In genomic region chr3:116367761-116368395, GRCh38 we compare ENCODE assay signal across 18 cellular contexts.
DNase-seq lines count a peak whose midpoint lies in the region; ATAC-seq, FAIRE-seq and TF ChIP-seq lines count a peak whose summit lies in the region.
"Had no signal": no experiment of that assay in that cellular context is flagged by ENCODE, and none has a peak within 500 bp of the region (broad histone marks: within the 10 kb centered on the region; RNA-seq: fewer than 3 reads in every experiment).

No MANE protein-coding gene starts in this region.

- H3K79me2 ChIP-seq in GM12878 (ENCODE audit: control insufficient read depth, insufficient read depth, low read length) = no peaks in the 10 kb centered on the region
- H3K79me2 ChIP-seq in MM.1S (ENCODE audit: low read length) = no peaks in the 10 kb centered on the region

- H3K27ac ChIP-seq in GM12878 (ENCODE audit: control insufficient read depth, insufficient read depth) (no peak overlapping the region), MM.1S (ENCODE audit: low read length) (no peak overlapping the region)
- H3K27ac ChIP-seq: 22Rv1; BLaER1 treated with 17β-estradiol and CSF1 and Interleukin-3, amounts not matched to agents 10 nM and 100 nM had no signal

- DNase-seq in G401 (ENCODE audit: low spot score) = peak; percentile 72
- DNase-seq in GM12878 (ENCODE audit: low read depth, low spot score) = no peak
- peak; percentile 13 for DNase-seq in renal cortical epithelial cell (ENCODE audit: low read depth)
- DNase-seq in retina = no peak
- no peak for DNase-seq in MM.1S
- DNase-seq in BE2C = no peak
- DNase-seq: CD8-positive, alpha-beta T cell; DMS 273 treated with DMSO at 0.1 percent for 48 hours; DMS53; DND-41; EL; GOT3; H9; KBM-7 had no signal

- H3K4me2 ChIP-seq in GM12878 (ENCODE audit: control insufficient read depth, insufficient read depth) = no peak overlapping the region
- no peak overlapping the region for H3K4me2 ChIP-seq in MM.1S (ENCODE audit: low read depth, low read length)
- H3K4me2 ChIP-seq: BLaER1 treated with 17β-estradiol and CSF1 and Interleukin-3, amounts not matched to agents 10 nM and 100 nM had no signal

- H3K4me3 ChIP-seq in GM12878 (no peak overlapping the region), endocrine pancreas (ENCODE audit: control insufficient read depth, insufficient read depth, low read length) (peak overlapping the region; percentile 19), MM.1S (ENCODE audit: low read length) (no peak overlapping the region), BE2C (ENCODE audit: low read depth, low read length) (no peak overlapping the region)
- H3K4me3 ChIP-seq: BLaER1 treated with 17β-estradiol and CSF1 and Interleukin-3, amounts not matched to agents 10 nM and 100 nM had no signal

- CTCF ChIA-PET in GM12878 (lab: Yijun Ruan, JAX) = interaction anchor here (0.6 to 3.7 kb wide), 5 partner anchors 13 to 267 kb away, joined by 3 to 20 read pairs (median 4); no protein-coding TSS in a partner anchor

- TF ChIP-seq CTCF in GM12878 (IDR thresholded peaks at IDR 0.05 in 2 of 3, conservative IDR thresholded peaks at IDR 0.05 in 1 of 3; ENCODE audit: control insufficient read depth in 2 of 3, extremely low read depth in 1 of 3, insufficient read depth in 1 of 3, low read depth in 3 of 3, low read length in 3 of 3) = no peak
- no peak for TF ChIP-seq CTCF in MM.1S (IDR thresholded peaks at IDR 0.05; ENCODE audit: low read length)
- TF ChIP-seq CTCF in BE2C (IDR thresholded peaks at IDR 0.05; ENCODE audit: low read depth, low read length) = no peak

- 44% methylated on average over 9 of the region's 9 CpGs for WGBS in GM12878 (ENCODE audit: insufficient coverage, insufficient replicate concordance, low lambda C conversion rate, missing lambda C conversion rate)

- no peak overlapping the region for H3K9ac ChIP-seq in GM12878 (ENCODE audit: control insufficient read depth, insufficient read depth, low read length)
- H3K9ac ChIP-seq in endocrine pancreas (ENCODE audit: control insufficient read depth, insufficient read depth, low read length) = no peak overlapping the region
- H3K9ac ChIP-seq in MM.1S (ENCODE audit: low read length) = no peak overlapping the region
- H3K9ac ChIP-seq: BLaER1 treated with 17β-estradiol and CSF1 and Interleukin-3, amounts not matched to agents 10 nM and 100 nM had no signal

- POLR2A ChIA-PET in GM12878 (lab: Charles Lee) = interaction anchor here (1.0 kb wide), 1 partner anchor 25 kb away, joined by 3 read pairs; no protein-coding TSS in a partner anchor

- no peaks in the 10 kb centered on the region for H3F3A ChIP-seq in MM.1S (ENCODE audit: insufficient read depth, low read length)

- RAD21 ChIA-PET in GM12878 (lab: Charles Lee; ENCODE audit: unreplicated experiment) = interaction anchor here (0.6 to 2.5 kb wide), 4 partner anchors 19 to 320 kb away, joined by 3 to 9 read pairs (median 4); no protein-coding TSS in a partner anchor

- FAIRE-seq in GM12878 (lab: Jason Lieb, UNC) = no peak
- FAIRE-seq: HepG2 had no signal

- intact Hi-C loops in GM12878 (cut with micrococcal nuclease; ENCODE audit: unreplicated experiment) = no loop called here

- no TSS peak for BruUV-seq in GM12878 (replicated peaks; lab: Mats Ljungman, UMichigan)

- SMC1A ChIA-PET in GM12878 (lab: Charles Lee; ENCODE audit: uncharacterized antibody, unreplicated experiment) = interaction anchor here (0.6 to 2.2 kb wide), 11 partner anchors 13 to 120 kb away, joined by 3 to 8 read pairs (median 4); no protein-coding TSS in a partner anchor

- ATAC-seq in GM12878 = no peak; the same call in 2 of the 3 replicates
- ATAC-seq: CD8-positive, alpha-beta T cell; HepG2 had no signal

- no peaks in the 10 kb centered on the region for H3K27me3 ChIP-seq in GM12878 (replicated peaks in 1 of 2; ENCODE audit: control insufficient read depth in 2 of 2, insufficient read depth in 2 of 2, low read length in 1 of 2)
- H3K27me3 ChIP-seq in endocrine pancreas (ENCODE audit: control insufficient read depth, insufficient read depth, low read length) = no peaks in the 10 kb centered on the region
- no peaks in the 10 kb centered on the region for H3K27me3 ChIP-seq in MM.1S (replicated peaks; ENCODE audit: insufficient read depth, low read length)
- H3K27me3 ChIP-seq in BE2C = no peaks in the 10 kb centered on the region
- H3K27me3 ChIP-seq: BLaER1 treated with 17β-estradiol and CSF1 and Interleukin-3, amounts not matched to agents 10 nM and 100 nM had no signal

- H4K20me1 ChIP-seq in GM12878 (ENCODE audit: control insufficient read depth, insufficient read depth) (no peaks in the 10 kb centered on the region), MM.1S (ENCODE audit: insufficient read depth, low read length) (no peaks in the 10 kb centered on the region)
- H4K20me1 ChIP-seq: BLaER1 treated with 17β-estradiol and CSF1 and Interleukin-3, amounts not matched to agents 10 nM and 100 nM had no signal

- H3K4me1 ChIP-seq in GM12878 (ENCODE audit: control insufficient read depth, insufficient read depth, low read length) (no peaks in the 10 kb centered on the region), endocrine pancreas (ENCODE audit: control insufficient read depth, insufficient read depth, low read length) (no peaks in the 10 kb centered on the region), MM.1S (ENCODE audit: low read length) (no peaks in the 10 kb centered on the region), BE2C (no peaks in the 10 kb centered on the region)

- no peak for TF ChIP-seq POLR2A in GM12878 (IDR thresholded peaks at IDR 0.05; ENCODE audit: low read depth, low read length)

- H3K36me3 ChIP-seq in GM12878 (ENCODE audit: control insufficient read depth in 2 of 2, insufficient read depth in 2 of 2, low read length in 1 of 2) (no peaks in the 10 kb centered on the region), endocrine pancreas (ENCODE audit: control insufficient read depth, insufficient read depth, low read length) (no peaks in the 10 kb centered on the region), MM.1S (replicated peaks; ENCODE audit: insufficient read depth, low read length) (no peaks in the 10 kb centered on the region), BE2C (no peaks in the 10 kb centered on the region)
- H3K36me3 ChIP-seq: BLaER1 treated with 17β-estradiol and CSF1 and Interleukin-3, amounts not matched to agents 10 nM and 100 nM had no signal

- in situ Hi-C loops in G401 (cut with HindIII; ENCODE audit: low sequenced_read_pairs) = no loop called here
- in situ Hi-C loops in GM12878 (cut with MboI) = no loop called here

- TF ChIP-seq RAD21 in GM12878 (IDR thresholded peaks at IDR 0.05; ENCODE audit: insufficient read depth, low read depth, low read length) = no peak

- no peak overlapping the region for H2AFZ ChIP-seq in GM12878 (ENCODE audit: control insufficient read depth, low read depth, low read length)
- no peak overlapping the region for H2AFZ ChIP-seq in MM.1S (ENCODE audit: low read length)

- H3K9me3 ChIP-seq in GM12878 (replicated peaks; ENCODE audit: control insufficient read depth, insufficient read depth, low read length) (no peaks in the 10 kb centered on the region), endocrine pancreas (ENCODE audit: control insufficient read depth, low read length) (no peaks in the 10 kb centered on the region), MM.1S (replicated peaks; ENCODE audit: insufficient read depth, low read length) (no peaks in the 10 kb centered on the region), BE2C (no peaks in the 10 kb centered on the region)
- H3K9me3 ChIP-seq: BLaER1 treated with 17β-estradiol and CSF1 and Interleukin-3, amounts not matched to agents 10 nM and 100 nM had no signal

- no peak for TF ChIP-seq EP300 in GM12878 (IDR thresholded peaks at IDR 0.05; ENCODE audit: borderline replicate concordance in 1 of 2, control insufficient read depth in 1 of 2, low read depth in 2 of 2, low read length in 2 of 2)

- H3K9me2 ChIP-seq in MM.1S (replicated peaks; ENCODE audit: insufficient read depth, low read length) = no peaks in the 10 kb centered on the region

TF ChIP-seq in GM12878, 131 proteins besides CTCF, POLR2A, EP300 and RAD21:
- TF ChIP-seq PKNOX1 (IDR thresholded peaks at IDR 0.05) (peak; percentile 82), BHLHE40 (IDR thresholded peaks at IDR 0.05; ENCODE audit: borderline replicate concordance in 1 of 2, low read depth in 2 of 2, low read length in 1 of 2) (no peak), BCL11A (IDR thresholded peaks at IDR 0.05; ENCODE audit: low read depth, low read length) (no peak)

Comparison
In these comparisons a context has a peak if more than half of its experiments do, and no peak if none do; other contexts are left out.
1. DNase-seq: peak in G401 (single experiment) and renal cortical epithelial cell (single experiment); none in GM12878 (single experiment), retina (single experiment), MM.1S (single experiment) and BE2C (single experiment).